In genomic region chr7:75779516-75779915, GRCh38 we compare ENCODE assay signal across 11 cellular contexts. TPM values are rescaled to one million over a fixed set of nuclear protein-coding genes. Genes with fewer than 3 reads are reported as not detected.
DNase-seq lines count a peak whose midpoint lies in the region; FAIRE-seq and TF ChIP-seq lines count a peak whose summit lies in the region.
"Not testable (repeated sequence)": the region's sequence is repeated elsewhere in the genome, so short reads cannot be mapped to it uniquely, and the experiment has no call there.
"Had no signal": no experiment of that assay in that cellular context is flagged by ENCODE, and none has a peak within 500 bp of the region (broad histone marks: within the 10 kb centered on the region; RNA-seq: fewer than 3 reads in every experiment).

No MANE protein-coding gene starts in this region.

- H3K4me1 ChIP-seq in astrocyte (ENCODE audit: insufficient read depth, low read length) = not testable (repeated sequence)

- not testable (repeated sequence) for H3K9me3 ChIP-seq in MG63; WERI-Rb-1 (ENCODE audit: severe bottlenecking); astrocyte (ENCODE audit: insufficient read depth, low read depth, low read length)

- not testable (repeated sequence) for H3K9me3 Mint-ChIP-seq in astrocyte (ENCODE audit: unreplicated experiment); stimulated activated naive CD8-positive, alpha-beta T cell treated with anti-CD3 and anti-CD28 coated beads, Interleukin-15, Interleukin-2, amounts not matched to agents 100 ng/mL and 50 ng/mL, for 24 hours

- H3K4me2 ChIP-seq in astrocyte (ENCODE audit: low read length) = peak overlapping the region; percentile 58

- H3K36me3 Mint-ChIP-seq in astrocyte (ENCODE audit: low read depth, unreplicated experiment); stimulated activated naive CD8-positive, alpha-beta T cell treated with anti-CD3 and anti-CD28 coated beads, Interleukin-15, Interleukin-2, amounts not matched to agents 100 ng/mL and 50 ng/mL, for 24 hours (ENCODE audit: low read depth): not testable (repeated sequence)

- FAIRE-seq in astrocyte (lab: Jason Lieb, UNC) = not testable (repeated sequence)

- DNase-seq in AG10803 (ENCODE audit: low read depth) (peak; percentile 53), MG63 (peak; percentile 49), astrocyte (ENCODE audit: low read depth) (peak; percentile 66), epithelial cell of esophagus (ENCODE audit: low read depth) (peak; percentile 61), myocyte (ENCODE audit: low read depth) (peak; percentile 77)
- not testable (repeated sequence) for DNase-seq in H7, WERI-Rb-1

- not testable (repeated sequence) for H2AFZ ChIP-seq in astrocyte (ENCODE audit: low read depth, low read length)

- peak overlapping the region; percentile 33 for H3K27ac ChIP-seq in WERI-Rb-1
- H3K27ac ChIP-seq in astrocyte (ENCODE audit: low read depth, low read length) = not testable (repeated sequence)

- H3K4me3 Mint-ChIP-seq in astrocyte (ENCODE audit: unreplicated experiment) = peak overlapping the region; percentile 35
- not testable (repeated sequence) for H3K4me3 Mint-ChIP-seq in stimulated activated naive CD8-positive, alpha-beta T cell treated with anti-CD3 and anti-CD28 coated beads, Interleukin-15, Interleukin-2, amounts not matched to agents 100 ng/mL and 50 ng/mL, for 24 hours

- not testable (repeated sequence) for H3K79me2 ChIP-seq in astrocyte (ENCODE audit: insufficient read depth, low read length)

- H3K27me3 Mint-ChIP-seq in astrocyte (ENCODE audit: low read depth, unreplicated experiment) = peaks cover 32% of the 10 kb centered on the region
- H3K27me3 Mint-ChIP-seq in stimulated activated naive CD8-positive, alpha-beta T cell treated with anti-CD3 and anti-CD28 coated beads, Interleukin-15, Interleukin-2, amounts not matched to agents 100 ng/mL and 50 ng/mL, for 24 hours = peaks cover 28% of the 10 kb centered on the region

- not testable (repeated sequence) for TF ChIP-seq CTCF in AG10803 (conservative IDR thresholded peaks at IDR 0.05; ENCODE audit: low read length); WERI-Rb-1 (IDR thresholded peaks at IDR 0.05; ENCODE audit: low read depth, low read length); astrocyte (IDR thresholded peaks at IDR 0.05; ENCODE audit: insufficient read depth, low read depth, low read length); epithelial cell of esophagus (IDR thresholded peaks at IDR 0.05; ENCODE audit: insufficient read depth, low read depth, low read length, missing control alignments)

- not testable (repeated sequence) for H3K27me3 ChIP-seq in H7 (ENCODE audit: control insufficient read depth, insufficient read depth, low read length); MG63; WERI-Rb-1 (ENCODE audit: insufficient read depth, low read depth, severe bottlenecking); astrocyte (ENCODE audit: insufficient read depth, low read length)

- not testable (repeated sequence) for H3K27ac Mint-ChIP-seq in astrocyte (ENCODE audit: unreplicated experiment)
- H3K27ac Mint-ChIP-seq in stimulated activated naive CD8-positive, alpha-beta T cell treated with anti-CD3 and anti-CD28 coated beads, Interleukin-15, Interleukin-2, amounts not matched to agents 100 ng/mL and 50 ng/mL, for 24 hours = peak overlapping the region; percentile 28

- not testable (repeated sequence) for H3K9ac ChIP-seq in astrocyte (ENCODE audit: low read length)

- not testable (repeated sequence) for H3K36me3 ChIP-seq in H7 (replicated peaks; ENCODE audit: control insufficient read depth, insufficient read depth, low read length); MG63; WERI-Rb-1; astrocyte (ENCODE audit: insufficient read depth, low read length)

- H4K20me1 ChIP-seq in astrocyte (ENCODE audit: insufficient read depth, low read length) = not testable (repeated sequence)

- not testable (repeated sequence) for H3K4me3 ChIP-seq in AG10803 (ENCODE audit: low read length); MG63; WERI-Rb-1 (ENCODE audit: low read depth, low read length); astrocyte (ENCODE audit: insufficient read depth, low read depth, low read length); epithelial cell of esophagus (ENCODE audit: low read length)
- peak overlapping the region; percentile 44; the same call in 1 of the 2 replicates for H3K4me3 ChIP-seq in H7 (ENCODE audit: insufficient read depth, low read depth, low read length)

- not testable (repeated sequence) for H3K4me1 Mint-ChIP-seq in astrocyte (ENCODE audit: low read depth, unreplicated experiment)
- peaks cover 50% of the 10 kb centered on the region for H3K4me1 Mint-ChIP-seq in stimulated activated naive CD8-positive, alpha-beta T cell treated with anti-CD3 and anti-CD28 coated beads, Interleukin-15, Interleukin-2, amounts not matched to agents 100 ng/mL and 50 ng/mL, for 24 hours (ENCODE audit: low read depth)

RNA-seq across cellular contexts. Expression of gene CCL26, which starts 7.5 kb away (rescaled TPM):
- total RNA-seq in H7 (2014; rRNA removed; shearing (Covaris generic)) = 2.6 and 2.9 TPM in 2 replicates
- total RNA-seq in MG63 (2014; rRNA removed; shearing (Covaris generic); ENCODE audit: low replicate concordance) = 22.3 and 44.7 TPM in 2 replicates
- total RNA-seq in astrocyte (not detected in 2 replicates), myocyte (not detected in 2 replicates)
- 0.98 TPM for polyA plus RNA-seq in myocyte (2012)
- total RNA-seq: CD8-positive, alpha-beta T cell; Right ventricle myocardium inferior had no signal
- polyA plus RNA-seq: SK-N-SH had no signal

RNA-seq across cellular contexts. Expression of gene CCL24, which starts 34.1 kb away (rescaled TPM):
- total RNA-seq in H7 (2014; rRNA removed; shearing (Covaris generic)) = not detected in 2 replicates
- total RNA-seq in MG63 (2014; rRNA removed; shearing (Covaris generic); ENCODE audit: low replicate concordance) = not detected in 2 replicates
- total RNA-seq in astrocyte (not detected in 2 replicates), myocyte (0.72 TPM in 1 of 2 replicates, not detected in the other)
- not detected for polyA plus RNA-seq in myocyte (2012)
- total RNA-seq: CD8-positive, alpha-beta T cell; Right ventricle myocardium inferior had no signal
- polyA plus RNA-seq: SK-N-SH had no signal

RNA-seq across cellular contexts. Expression of gene HIP1, which starts 40.8 kb away (rescaled TPM):
- total RNA-seq in H7 (2014; rRNA removed; shearing (Covaris generic)) = 34.6 and 41.2 TPM in 2 replicates
- 4.4 and 5.2 TPM in 2 replicates for total RNA-seq in MG63 (2014; rRNA removed; shearing (Covaris generic); ENCODE audit: low replicate concordance)
- total RNA-seq in astrocyte (14.0 and 15.4 TPM in 2 replicates), myocyte (26.7 and 59.5 TPM in 2 replicates)
- polyA plus RNA-seq in myocyte (2012) = 12.0 TPM
